In the genomic region with DNA sequence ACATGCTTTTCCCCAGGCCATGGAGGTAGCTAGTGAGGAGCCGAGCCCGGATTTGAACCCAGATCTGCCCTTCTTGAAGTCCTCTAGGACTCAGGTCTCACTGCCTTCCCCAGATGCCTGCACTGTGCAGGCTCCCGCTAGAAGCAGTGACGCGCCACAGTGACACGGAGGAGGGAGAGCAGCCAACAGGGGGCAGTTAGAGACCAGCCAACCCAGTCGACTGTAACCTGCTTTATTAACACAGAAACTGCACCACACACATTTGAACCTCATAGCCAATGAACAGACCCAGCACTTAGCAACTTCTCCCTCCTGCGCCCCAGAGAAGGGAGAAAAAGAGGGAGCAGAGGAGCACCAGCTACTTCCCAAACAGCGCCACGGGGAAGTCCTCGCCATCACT, we compare ENCODE assay signal across 1 cellular context.
TF ChIP-seq lines count a peak whose summit lies in the region.

No MANE protein-coding gene starts in this region.

TF ChIP-seq in K562, 482 proteins besides CTCF, POLR2A, EP300 and RAD21 (continues in another document):
- TF ChIP-seq ETV5 (CRISPR knock-in tag; IDR thresholded peaks at IDR 0.05; ENCODE audit: low read depth) (no peak), EP400 (IDR thresholded peaks at IDR 0.05) (no peak), POLR2B (IDR thresholded peaks at IDR 0.05; ENCODE audit: low read depth, partially characterized antibody) (no peak), LCOR (CRISPR knock-in tag; IDR thresholded peaks at IDR 0.05) (no peak), POLR2AphosphoS5 (IDR thresholded peaks at IDR 0.05; ENCODE audit: control insufficient read depth, insufficient read depth, low read depth, low read length) (no peak), ARID1B (IDR thresholded peaks at IDR 0.05) (no peak), ZNF253 (CRISPR knock-in tag; conservative IDR thresholded peaks at IDR 0.05) (no peak), MEF2A (IDR thresholded peaks at IDR 0.05; ENCODE audit: control insufficient read depth, low read depth, low read length) (no peak), ZC3H8 (IDR thresholded peaks at IDR 0.05) (no peak), BCOR (IDR thresholded peaks at IDR 0.05) (no peak), NFIX (CRISPR knock-in tag; IDR thresholded peaks at IDR 0.05; ENCODE audit: low read depth) (no peak), NELFE (IDR thresholded peaks at IDR 0.05; ENCODE audit: insufficient read depth, insufficient read length) (no peak), DPF2 (IDR thresholded peaks at IDR 0.05) (no peak), MEF2D (tag; conservative IDR thresholded peaks at IDR 0.05; ENCODE audit: low read depth) (no peak), BRD9 (IDR thresholded peaks at IDR 0.05; ENCODE audit: low read depth, partially characterized antibody) (no peak), ZNF584 (CRISPR knock-in tag; IDR thresholded peaks at IDR 0.05; ENCODE audit: low read depth) (no peak), PHF20 (IDR thresholded peaks at IDR 0.05; ENCODE audit: partially characterized antibody) (no peak), ERF (CRISPR knock-in tag; IDR thresholded peaks at IDR 0.05) (no peak), ZNF589 (CRISPR knock-in tag; IDR thresholded peaks at IDR 0.05; ENCODE audit: low read depth) (no peak), FIP1L1 (IDR thresholded peaks at IDR 0.05; ENCODE audit: low read depth, low read length, poor library complexity, severe bottlenecking) (no peak), GATAD2A (IDR thresholded peaks at IDR 0.05) (no peak), FUS (optimal IDR thresholded peaks at IDR 0.05; ENCODE audit: low read depth, low read length) (no peak), LARP7 (IDR thresholded peaks at IDR 0.05) (no peak), GABPB1 (CRISPR knock-in tag; IDR thresholded peaks at IDR 0.05) (no peak), HNRNPUL1 (IDR thresholded peaks at IDR 0.05; ENCODE audit: low read length) (no peak), ZNF668 (CRISPR knock-in tag; IDR thresholded peaks at IDR 0.05) (no peak), KDM4B (IDR thresholded peaks at IDR 0.05; ENCODE audit: borderline replicate concordance in 2 of 2, low read depth in 1 of 2) (no peak), MCM2 (IDR thresholded peaks at IDR 0.05; ENCODE audit: low read depth) (no peak), CC2D1A (IDR thresholded peaks at IDR 0.05) (peak; percentile 67; the same call in 1 of the 2 replicates), ZNF561 (CRISPR knock-in tag; conservative IDR thresholded peaks at IDR 0.05) (no peak), ZNF57 (CRISPR knock-in tag; IDR thresholded peaks at IDR 0.05) (no peak), GTF2E2 (tag; IDR thresholded peaks at IDR 0.05) (no peak), ZNF79 (CRISPR knock-in tag; IDR thresholded peaks at IDR 0.05; ENCODE audit: low read depth) (no peak), OTX1 (CRISPR knock-in tag; IDR thresholded peaks at IDR 0.05) (no peak), JUND (IDR thresholded peaks at IDR 0.05; ENCODE audit: borderline replicate concordance, low read depth, low read length) (peak; percentile 67; the same call in 1 of the 2 replicates), JUND (tag; IDR thresholded peaks at IDR 0.05; ENCODE audit: borderline replicate concordance, low read depth, low read length) (peak; percentile 24; the same call in 1 of the 3 replicates), ZNF408 (CRISPR knock-in tag; IDR thresholded peaks at IDR 0.05; ENCODE audit: low read depth) (no peak), SAP30 (IDR thresholded peaks at IDR 0.05; ENCODE audit: borderline replicate concordance, insufficient read depth, low read depth, low read length, poor library complexity, severe bottlenecking) (no peak), EZH2 (IDR thresholded peaks at IDR 0.05; ENCODE audit: borderline replicate concordance, low read depth, low read length) (no peak), NCOA1 (IDR thresholded peaks at IDR 0.05; ENCODE audit: low read depth) (no peak), NR2C2 (CRISPR knock-in tag; IDR thresholded peaks at IDR 0.05) (no peak), NR2C2 (tag; IDR thresholded peaks at IDR 0.05) (no peak), SP2 (IDR thresholded peaks at IDR 0.05; ENCODE audit: extremely low read depth, low read depth, low read length, poor library complexity, severe bottlenecking) (no peak), ARID2 (IDR thresholded peaks at IDR 0.05) (peak; percentile 65), ZSCAN29 (IDR thresholded peaks at IDR 0.05) (no peak), FOXJ2 (tag; IDR thresholded peaks at IDR 0.05) (no peak)
- TF ChIP-seq, protein P1, sequence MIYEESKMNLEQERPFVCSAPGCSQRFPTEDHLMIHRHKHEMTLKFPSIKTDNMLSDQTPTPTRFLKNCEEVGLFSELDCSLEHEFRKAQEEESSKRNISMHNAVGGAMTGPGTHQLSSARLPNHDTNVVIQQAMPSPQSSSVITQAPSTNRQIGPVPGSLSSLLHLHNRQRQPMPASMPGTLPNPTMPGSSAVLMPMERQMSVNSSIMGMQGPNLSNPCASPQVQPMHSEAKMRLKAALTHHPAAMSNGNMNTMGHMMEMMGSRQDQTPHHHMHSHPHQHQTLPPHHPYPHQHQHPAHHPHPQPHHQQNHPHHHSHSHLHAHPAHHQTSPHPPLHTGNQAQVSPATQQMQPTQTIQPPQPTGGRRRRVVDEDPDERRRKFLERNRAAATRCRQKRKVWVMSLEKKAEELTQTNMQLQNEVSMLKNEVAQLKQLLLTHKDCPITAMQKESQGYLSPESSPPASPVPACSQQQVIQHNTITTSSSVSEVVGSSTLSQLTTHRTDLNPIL (CRISPR knock-in tag; IDR thresholded peaks at IDR 0.05) = no peak
- TF ChIP-seq, protein P2, sequence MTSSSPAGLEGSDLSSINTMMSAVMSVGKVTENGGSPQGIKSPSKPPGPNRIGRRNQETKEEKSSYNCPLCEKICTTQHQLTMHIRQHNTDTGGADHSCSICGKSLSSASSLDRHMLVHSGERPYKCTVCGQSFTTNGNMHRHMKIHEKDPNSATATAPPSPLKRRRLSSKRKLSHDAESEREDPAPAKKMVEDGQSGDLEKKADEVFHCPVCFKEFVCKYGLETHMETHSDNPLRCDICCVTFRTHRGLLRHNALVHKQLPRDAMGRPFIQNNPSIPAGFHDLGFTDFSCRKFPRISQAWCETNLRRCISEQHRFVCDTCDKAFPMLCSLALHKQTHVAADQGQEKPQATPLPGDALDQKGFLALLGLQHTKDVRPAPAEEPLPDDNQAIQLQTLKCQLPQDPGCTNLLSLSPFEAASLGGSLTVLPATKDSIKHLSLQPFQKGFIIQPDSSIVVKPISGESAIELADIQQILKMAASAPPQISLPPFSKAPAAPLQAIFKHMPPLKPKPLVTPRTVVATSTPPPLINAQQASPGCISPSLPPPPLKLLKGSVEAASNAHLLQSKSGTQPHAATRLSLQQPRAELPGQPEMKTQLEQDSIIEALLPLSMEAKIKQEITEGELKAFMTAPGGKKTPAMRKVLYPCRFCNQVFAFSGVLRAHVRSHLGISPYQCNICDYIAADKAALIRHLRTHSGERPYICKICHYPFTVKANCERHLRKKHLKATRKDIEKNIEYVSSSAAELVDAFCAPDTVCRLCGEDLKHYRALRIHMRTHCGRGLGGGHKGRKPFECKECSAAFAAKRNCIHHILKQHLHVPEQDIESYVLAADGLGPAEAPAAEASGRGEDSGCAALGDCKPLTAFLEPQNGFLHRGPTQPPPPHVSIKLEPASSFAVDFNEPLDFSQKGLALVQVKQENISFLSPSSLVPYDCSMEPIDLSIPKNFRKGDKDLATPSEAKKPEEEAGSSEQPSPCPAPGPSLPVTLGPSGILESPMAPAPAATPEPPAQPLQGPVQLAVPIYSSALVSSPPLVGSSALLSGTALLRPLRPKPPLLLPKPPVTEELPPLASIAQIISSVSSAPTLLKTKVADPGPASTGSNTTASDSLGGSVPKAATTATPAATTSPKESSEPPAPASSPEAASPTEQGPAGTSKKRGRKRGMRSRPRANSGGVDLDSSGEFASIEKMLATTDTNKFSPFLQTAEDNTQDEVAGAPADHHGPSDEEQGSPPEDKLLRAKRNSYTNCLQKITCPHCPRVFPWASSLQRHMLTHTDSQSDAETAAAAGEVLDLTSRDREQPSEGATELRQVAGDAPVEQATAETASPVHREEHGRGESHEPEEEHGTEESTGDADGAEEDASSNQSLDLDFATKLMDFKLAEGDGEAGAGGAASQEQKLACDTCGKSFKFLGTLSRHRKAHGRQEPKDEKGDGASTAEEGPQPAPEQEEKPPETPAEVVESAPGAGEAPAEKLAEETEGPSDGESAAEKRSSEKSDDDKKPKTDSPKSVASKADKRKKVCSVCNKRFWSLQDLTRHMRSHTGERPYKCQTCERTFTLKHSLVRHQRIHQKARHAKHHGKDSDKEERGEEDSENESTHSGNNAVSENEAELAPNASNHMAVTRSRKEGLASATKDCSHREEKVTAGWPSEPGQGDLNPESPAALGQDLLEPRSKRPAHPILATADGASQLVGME (CRISPR knock-in tag; IDR thresholded peaks at IDR 0.05) = no peak
- TF ChIP-seq, protein P3, sequence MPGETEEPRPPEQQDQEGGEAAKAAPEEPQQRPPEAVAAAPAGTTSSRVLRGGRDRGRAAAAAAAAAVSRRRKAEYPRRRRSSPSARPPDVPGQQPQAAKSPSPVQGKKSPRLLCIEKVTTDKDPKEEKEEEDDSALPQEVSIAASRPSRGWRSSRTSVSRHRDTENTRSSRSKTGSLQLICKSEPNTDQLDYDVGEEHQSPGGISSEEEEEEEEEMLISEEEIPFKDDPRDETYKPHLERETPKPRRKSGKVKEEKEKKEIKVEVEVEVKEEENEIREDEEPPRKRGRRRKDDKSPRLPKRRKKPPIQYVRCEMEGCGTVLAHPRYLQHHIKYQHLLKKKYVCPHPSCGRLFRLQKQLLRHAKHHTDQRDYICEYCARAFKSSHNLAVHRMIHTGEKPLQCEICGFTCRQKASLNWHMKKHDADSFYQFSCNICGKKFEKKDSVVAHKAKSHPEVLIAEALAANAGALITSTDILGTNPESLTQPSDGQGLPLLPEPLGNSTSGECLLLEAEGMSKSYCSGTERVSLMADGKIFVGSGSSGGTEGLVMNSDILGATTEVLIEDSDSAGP (CRISPR knock-in tag; IDR thresholded peaks at IDR 0.05) = no peak
- TF ChIP-seq, protein P4, sequence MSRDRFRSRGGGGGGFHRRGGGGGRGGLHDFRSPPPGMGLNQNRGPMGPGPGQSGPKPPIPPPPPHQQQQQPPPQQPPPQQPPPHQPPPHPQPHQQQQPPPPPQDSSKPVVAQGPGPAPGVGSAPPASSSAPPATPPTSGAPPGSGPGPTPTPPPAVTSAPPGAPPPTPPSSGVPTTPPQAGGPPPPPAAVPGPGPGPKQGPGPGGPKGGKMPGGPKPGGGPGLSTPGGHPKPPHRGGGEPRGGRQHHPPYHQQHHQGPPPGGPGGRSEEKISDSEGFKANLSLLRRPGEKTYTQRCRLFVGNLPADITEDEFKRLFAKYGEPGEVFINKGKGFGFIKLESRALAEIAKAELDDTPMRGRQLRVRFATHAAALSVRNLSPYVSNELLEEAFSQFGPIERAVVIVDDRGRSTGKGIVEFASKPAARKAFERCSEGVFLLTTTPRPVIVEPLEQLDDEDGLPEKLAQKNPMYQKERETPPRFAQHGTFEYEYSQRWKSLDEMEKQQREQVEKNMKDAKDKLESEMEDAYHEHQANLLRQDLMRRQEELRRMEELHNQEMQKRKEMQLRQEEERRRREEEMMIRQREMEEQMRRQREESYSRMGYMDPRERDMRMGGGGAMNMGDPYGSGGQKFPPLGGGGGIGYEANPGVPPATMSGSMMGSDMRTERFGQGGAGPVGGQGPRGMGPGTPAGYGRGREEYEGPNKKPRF (IDR thresholded peaks at IDR 0.05; ENCODE audit: low read depth, low read length) = no peak
- TF ChIP-seq, protein P5, sequence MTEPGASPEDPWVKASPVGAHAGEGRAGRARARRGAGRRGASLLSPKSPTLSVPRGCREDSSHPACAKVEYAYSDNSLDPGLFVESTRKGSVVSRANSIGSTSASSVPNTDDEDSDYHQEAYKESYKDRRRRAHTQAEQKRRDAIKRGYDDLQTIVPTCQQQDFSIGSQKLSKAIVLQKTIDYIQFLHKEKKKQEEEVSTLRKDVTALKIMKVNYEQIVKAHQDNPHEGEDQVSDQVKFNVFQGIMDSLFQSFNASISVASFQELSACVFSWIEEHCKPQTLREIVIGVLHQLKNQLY (CRISPR knock-in tag; conservative IDR thresholded peaks at IDR 0.05) = no peak
- TF ChIP-seq, protein P6, sequence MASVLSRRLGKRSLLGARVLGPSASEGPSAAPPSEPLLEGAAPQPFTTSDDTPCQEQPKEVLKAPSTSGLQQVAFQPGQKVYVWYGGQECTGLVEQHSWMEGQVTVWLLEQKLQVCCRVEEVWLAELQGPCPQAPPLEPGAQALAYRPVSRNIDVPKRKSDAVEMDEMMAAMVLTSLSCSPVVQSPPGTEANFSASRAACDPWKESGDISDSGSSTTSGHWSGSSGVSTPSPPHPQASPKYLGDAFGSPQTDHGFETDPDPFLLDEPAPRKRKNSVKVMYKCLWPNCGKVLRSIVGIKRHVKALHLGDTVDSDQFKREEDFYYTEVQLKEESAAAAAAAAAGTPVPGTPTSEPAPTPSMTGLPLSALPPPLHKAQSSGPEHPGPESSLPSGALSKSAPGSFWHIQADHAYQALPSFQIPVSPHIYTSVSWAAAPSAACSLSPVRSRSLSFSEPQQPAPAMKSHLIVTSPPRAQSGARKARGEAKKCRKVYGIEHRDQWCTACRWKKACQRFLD (CRISPR knock-in tag; IDR thresholded peaks at IDR 0.05) = no peak
- TF ChIP-seq, protein P7, sequence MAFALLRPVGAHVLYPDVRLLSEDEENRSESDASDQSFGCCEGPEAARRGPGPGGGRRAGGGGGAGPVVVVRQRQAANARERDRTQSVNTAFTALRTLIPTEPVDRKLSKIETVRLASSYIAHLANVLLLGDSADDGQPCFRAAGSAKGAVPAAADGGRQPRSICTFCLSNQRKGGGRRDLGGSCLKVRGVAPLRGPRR (CRISPR knock-in tag; IDR thresholded peaks at IDR 0.05) = no peak
- TF ChIP-seq, protein P8, sequence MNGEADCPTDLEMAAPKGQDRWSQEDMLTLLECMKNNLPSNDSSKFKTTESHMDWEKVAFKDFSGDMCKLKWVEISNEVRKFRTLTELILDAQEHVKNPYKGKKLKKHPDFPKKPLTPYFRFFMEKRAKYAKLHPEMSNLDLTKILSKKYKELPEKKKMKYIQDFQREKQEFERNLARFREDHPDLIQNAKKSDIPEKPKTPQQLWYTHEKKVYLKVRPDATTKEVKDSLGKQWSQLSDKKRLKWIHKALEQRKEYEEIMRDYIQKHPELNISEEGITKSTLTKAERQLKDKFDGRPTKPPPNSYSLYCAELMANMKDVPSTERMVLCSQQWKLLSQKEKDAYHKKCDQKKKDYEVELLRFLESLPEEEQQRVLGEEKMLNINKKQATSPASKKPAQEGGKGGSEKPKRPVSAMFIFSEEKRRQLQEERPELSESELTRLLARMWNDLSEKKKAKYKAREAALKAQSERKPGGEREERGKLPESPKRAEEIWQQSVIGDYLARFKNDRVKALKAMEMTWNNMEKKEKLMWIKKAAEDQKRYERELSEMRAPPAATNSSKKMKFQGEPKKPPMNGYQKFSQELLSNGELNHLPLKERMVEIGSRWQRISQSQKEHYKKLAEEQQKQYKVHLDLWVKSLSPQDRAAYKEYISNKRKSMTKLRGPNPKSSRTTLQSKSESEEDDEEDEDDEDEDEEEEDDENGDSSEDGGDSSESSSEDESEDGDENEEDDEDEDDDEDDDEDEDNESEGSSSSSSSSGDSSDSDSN (IDR thresholded peaks at IDR 0.05; ENCODE audit: borderline replicate concordance in 1 of 2, low read depth in 2 of 2, low read length in 2 of 2) = 0 out of 4 replicates have a peak, but pooled peaks of 1 of the 2 experiments have one; percentile 41
- TF ChIP-seq, protein P9, sequence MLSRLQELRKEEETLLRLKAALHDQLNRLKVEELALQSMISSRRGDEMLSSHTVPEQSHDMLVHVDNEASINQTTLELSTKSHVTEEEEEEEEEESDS (CRISPR knock-in tag; IDR thresholded peaks at IDR 0.05) = no peak
